8 cellular contexts compared by ENCODE assay signal in genomic region chr10:7409045-7409731, GRCh38.
DNase-seq lines count a peak whose midpoint lies in the region; ATAC-seq and TF ChIP-seq lines count a peak whose summit lies in the region.

No MANE protein-coding gene starts in this region.

- DNase-seq in RWPE1 (ENCODE audit: low spot score): peak; percentile 29
- no peak for DNase-seq in astrocyte of the cerebellum (ENCODE audit: low read depth)
- DNase-seq in kidney glomerular epithelial cell (lab: John Stamatoyannopoulos, UW): peak; percentile 29
- peak; percentile 50 for DNase-seq in stimulated activated CD4-positive, alpha-beta T cell treated with anti-CD3 and anti-CD28 coated beads, Interleukin-4, amount 100 ng/mL, for 1 hour
- DNase-seq in DMS53 treated with DMSO at 0.1 percent for 48 hours (lab: John Stamatoyannopoulos, UW; ENCODE audit: unreplicated experiment): no peak
- DNase-seq in T1000 (lab: John Stamatoyannopoulos, UW): no peak

- H3K4me3 ChIP-seq in astrocyte of the cerebellum (ENCODE audit: low read depth, low read length): peak overlapping the region; percentile 74

- ATAC-seq in HG02588 (IDR thresholded peaks at IDR 0.05; ENCODE audit: unreplicated experiment): peak; percentile 43

- TF ChIP-seq POLR2A in GM15510 (IDR thresholded peaks at IDR 0.05; ENCODE audit: borderline replicate concordance, extremely low read depth, insufficient read length): peak; percentile 32

- POLR2A ChIA-PET in RWPE1 (lab: Yijun Ruan, JAX; ENCODE audit: low non-redundant PET): no interaction called here

- TF ChIP-seq CTCF in RWPE1 (conservative IDR thresholded peaks at IDR 0.05; ENCODE audit: low read depth) (no peak), astrocyte of the cerebellum (IDR thresholded peaks at IDR 0.05; ENCODE audit: low read depth, low read length, missing control alignments) (no peak)

- H3K27ac ChIP-seq in RWPE1: peak overlapping the region; percentile 74

- in situ Hi-C loops in astrocyte of the cerebellum (cut with HindIII; ENCODE audit: low sequenced_read_pairs): no loop called here

- CTCF ChIA-PET in RWPE1 (lab: Yijun Ruan, JAX): interaction anchor here (0.5 to 1.5 kb wide), 8 partner anchors 10 to 742 kb away, joined by 3 to 5 read pairs (median 3); no protein-coding TSS in a partner anchor

Comparison
In these comparisons a context has a peak if more than half of its experiments do, and no peak if none do; other contexts are left out.
1. DNase-seq: peak in RWPE1 (single experiment), kidney glomerular epithelial cell (single experiment) and stimulated activated CD4-positive, alpha-beta T cell treated with anti-CD3 and anti-CD28 coated beads, Interleukin-4, amount 100 ng/mL, for 1 hour (single experiment); none in astrocyte of the cerebellum (single experiment), DMS53 treated with DMSO at 0.1 percent for 48 hours (single experiment) and T1000 (single experiment).